19 cellular contexts compared by ENCODE assay signal in the genomic region with DNA sequence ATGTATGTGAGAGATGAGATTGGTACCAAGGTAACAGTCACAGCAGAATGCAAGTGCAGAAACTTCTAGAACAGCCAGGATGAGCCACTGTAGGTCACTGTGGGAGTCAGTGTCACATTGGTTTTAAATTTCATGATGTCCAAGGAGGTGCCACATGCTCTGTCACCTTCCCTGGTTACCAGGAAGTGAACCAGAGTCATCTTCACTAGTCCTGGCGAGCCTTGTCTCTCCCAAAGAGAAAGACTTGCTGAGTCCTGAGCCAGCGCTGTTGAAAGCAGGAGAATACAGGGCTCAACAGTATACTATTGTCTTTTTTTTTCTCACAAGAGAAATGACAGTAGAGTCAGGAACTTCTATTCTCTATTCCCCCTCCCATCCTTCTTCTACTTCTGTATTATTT.
"Had no signal": no experiment of that assay in that cellular context is flagged by ENCODE, and none has a peak within 500 bp of the region (broad histone marks: within the 10 kb centered on the region; RNA-seq: fewer than 3 reads in every experiment).

No MANE protein-coding gene starts in this region.

- DNase-seq: activated CD4-positive, alpha-beta T cell treated with anti-CD3 and anti-CD28 coated beads, Interleukin-2, amount 10 ng/mL, durations not matched to agents 7 days and 5 days; activated effector memory CD4-positive, alpha-beta T cell treated with anti-CD3 and anti-CD28 coated beads, Interleukin-2, amount 50 U/mL, for 16 hours; activated naive CD4-positive, alpha-beta T cell treated with anti-CD3 and anti-CD28 coated beads, Interleukin-2, amount 10 ng/mL, durations not matched to agents 7 days and 5 days; activated T-cell treated with anti-CD3 and anti-CD28 coated beads, Interleukin-2, amount 50 U/mL, for 4 hours; amygdala; cortex of kidney; left lung; posterior cingulate gyrus; stimulated activated CD4-positive, alpha-beta T cell treated with anti-CD3 and anti-CD28 coated beads, Interleukin-2, amount 100 ng/mL, for 24 hours; stimulated activated naive CD4-positive, alpha-beta T cell; T-cell; thyroid gland; upper lobe of right lung had no signal

- H3K4me1 Mint-ChIP-seq: activated CD4-positive, alpha-beta T cell treated with anti-CD3 and anti-CD28 coated beads, Interleukin-2, amount 10 ng/mL, durations not matched to agents 7 days and 5 days; activated naive CD4-positive, alpha-beta T cell treated with anti-CD3 and anti-CD28 coated beads, Interleukin-2, amount 10 ng/mL, durations not matched to agents 7 days and 5 days; T-cell had no signal

- H3K36me3 ChIP-seq: left lung, thyroid gland, upper lobe of right lung had no signal

- H3K27ac ChIP-seq: epithelial cell of prostate, left lung, thyroid gland, upper lobe of right lung, VCaP had no signal

- ATAC-seq: activated CD4-positive, CD25-positive, alpha-beta regulatory T cell treated with anti-CD3 and anti-CD28 coated beads, Interleukin-2, amount 50 U/mL, for 24 hours; activated T-cell treated with anti-CD3 and anti-CD28 coated beads, Interleukin-2, amount 50 U/mL, for 4 hours; left lung; T-cell; upper lobe of right lung had no signal

- H3K27ac Mint-ChIP-seq: activated CD4-positive, alpha-beta T cell treated with anti-CD3 and anti-CD28 coated beads, Interleukin-2, amount 10 ng/mL, durations not matched to agents 7 days and 5 days; activated naive CD4-positive, alpha-beta T cell treated with anti-CD3 and anti-CD28 coated beads, Interleukin-2, amount 10 ng/mL, durations not matched to agents 7 days and 5 days; T-cell; T-helper 2 cell treated with Interferon-gamma antibody and Interleukin-4, amounts not matched to agents 5 μg/mL and 100 μg/mL, for 36 hours had no signal

- H3K36me3 Mint-ChIP-seq: activated naive CD4-positive, alpha-beta T cell treated with anti-CD3 and anti-CD28 coated beads, Interleukin-2, amount 10 ng/mL, durations not matched to agents 7 days and 5 days; T-cell had no signal

- H3K9me3 Mint-ChIP-seq: activated CD4-positive, alpha-beta T cell treated with anti-CD3 and anti-CD28 coated beads, Interleukin-2, amount 10 ng/mL, durations not matched to agents 7 days and 5 days; activated naive CD4-positive, alpha-beta T cell treated with anti-CD3 and anti-CD28 coated beads, Interleukin-2, amount 10 ng/mL, durations not matched to agents 7 days and 5 days; activated T-cell treated with anti-CD3 and anti-CD28 coated beads, Interleukin-2, amount 50 U/mL, for 4 hours; T-helper 2 cell treated with Interferon-gamma antibody and Interleukin-4, amounts not matched to agents 5 μg/mL and 100 μg/mL, for 36 hours had no signal

- H3K27me3 ChIP-seq: left lung, thyroid gland, upper lobe of right lung had no signal

- H3K4me3 Mint-ChIP-seq: activated CD4-positive, alpha-beta T cell treated with anti-CD3 and anti-CD28 coated beads, Interleukin-2, amount 10 ng/mL, durations not matched to agents 7 days and 5 days; activated naive CD4-positive, alpha-beta T cell treated with anti-CD3 and anti-CD28 coated beads, Interleukin-2, amount 10 ng/mL, durations not matched to agents 7 days and 5 days; activated T-cell treated with anti-CD3 and anti-CD28 coated beads, Interleukin-2, amount 50 U/mL, for 4 hours; T-cell; T-helper 2 cell treated with Interferon-gamma antibody and Interleukin-4, amounts not matched to agents 5 μg/mL and 100 μg/mL, for 36 hours had no signal

- H3K4me3 ChIP-seq: left lung, lung, skin epidermis, thyroid gland, upper lobe of right lung had no signal

- H3K27me3 Mint-ChIP-seq: activated CD4-positive, alpha-beta T cell treated with anti-CD3 and anti-CD28 coated beads, Interleukin-2, amount 10 ng/mL, durations not matched to agents 7 days and 5 days had no signal

- H3K9me3 ChIP-seq: left lung, thyroid gland, upper lobe of right lung had no signal

- H3K4me1 ChIP-seq: thyroid gland, upper lobe of right lung had no signal
